Comparison of ENCODE assay signal across 19 cellular contexts in genomic region chr12:42278116-42278485, GRCh38. TPM values are rescaled to one million over a fixed set of nuclear protein-coding genes. Genes with fewer than 3 reads are reported as not detected.
DNase-seq lines count a peak whose midpoint lies in the region; TF ChIP-seq lines count a peak whose summit lies in the region.
"Had no signal": no experiment of that assay in that cellular context is flagged by ENCODE, and none has a peak within 500 bp of the region (broad histone marks: within the 10 kb centered on the region; RNA-seq: fewer than 3 reads in every experiment).

No MANE protein-coding gene starts in this region.

- no TSS peak for BruUV-seq in A673 (replicated peaks; lab: Mats Ljungman, UMichigan)

- no peak overlapping the region for H2AFZ ChIP-seq in neuronal stem cell (ENCODE audit: low read length)

- H3K27ac ChIP-seq in A673 (ENCODE audit: low read depth, low read length, poor library complexity, severe bottlenecking), result peak overlapping the region; percentile 13
- H3K27ac ChIP-seq in SK-N-MC, result peak overlapping the region; percentile 88
- H3K27ac ChIP-seq in neuronal stem cell (replicated peaks; ENCODE audit: low read length), result no peak overlapping the region
- H3K27ac ChIP-seq in substantia nigra (ENCODE audit: low read depth, low read length, poor library complexity, severe bottlenecking), result no peak overlapping the region
- H3K27ac ChIP-seq: 22Rv1, A549, BLaER1 had no signal

- no peak overlapping the region for H3K18ac ChIP-seq in neuronal stem cell (ENCODE audit: low read length)

- H3K27me3 ChIP-seq in A673 (replicated peaks; ENCODE audit: insufficient read depth, low read depth, low read length, poor library complexity) (no peaks in the 10 kb centered on the region), neuronal stem cell (ENCODE audit: control insufficient read depth in 3 of 3, insufficient read depth in 3 of 3, low read depth in 1 of 3, low read length in 3 of 3) (no peaks in the 10 kb centered on the region)
- H3K27me3 ChIP-seq: BE2C, BLaER1 had no signal

- H3K4me3 ChIP-seq in A673 (ENCODE audit: low read depth, low read length, poor library complexity, severe bottlenecking), result no peak overlapping the region
- H3K4me3 ChIP-seq in SK-N-MC, result no peak overlapping the region
- H3K4me3 ChIP-seq in neuronal stem cell (ENCODE audit: low read length in 2 of 2), result no peak overlapping the region
- H3K4me3 ChIP-seq: A549, BLaER1 had no signal

- DNase-seq in A673 (ENCODE audit: low spot score) (peak; percentile 81), SK-N-MC (ENCODE audit: low read depth, low spot score) (peak; percentile 84), astrocyte of the hippocampus (ENCODE audit: low read depth, low spot score) (peak; percentile 56), iris pigment epithelial cell (ENCODE audit: low read depth) (peak; percentile 4), neuronal stem cell (ENCODE audit: low spot score) (no peak), substantia nigra (lab: John Stamatoyannopoulos, UW) (no peak), D341Med (ENCODE audit: low spot score) (no peak)
- DNase-seq: ACHN; BE2C; C1 segment of cervical spinal cord; CD4-positive, alpha-beta memory T cell; CD4-positive, CD25-positive, alpha-beta regulatory T cell; CD8-positive, alpha-beta memory T cell; COR-L47; DMS79 treated with DMSO at 0.1 percent for 48 hours; GF-D8 had no signal

- no peak overlapping the region for H2AK5ac ChIP-seq in neuronal stem cell (ENCODE audit: low read depth, low read length)

- no peak overlapping the region for H3K9ac ChIP-seq in SK-N-MC (ENCODE audit: insufficient read length)
- no peak overlapping the region for H3K9ac ChIP-seq in neuronal stem cell (ENCODE audit: low read depth, low read length, poor library complexity)
- H3K9ac ChIP-seq: BLaER1 had no signal

- H3K4me1 ChIP-seq in A673 (ENCODE audit: insufficient read depth, low read length, poor library complexity, severe bottlenecking) (peaks cover 19% of the 10 kb centered on the region), neuronal stem cell (ENCODE audit: control insufficient read depth in 2 of 2, insufficient read depth in 1 of 2, low read depth in 1 of 2, low read length in 2 of 2) (no peaks in the 10 kb centered on the region)
- H3K4me1 ChIP-seq: A549, BE2C, BLaER1 had no signal

- CTCF ChIA-PET in A673 (lab: Charles Lee), result no interaction called here

- H3K23ac ChIP-seq in neuronal stem cell (ENCODE audit: low read depth, low read length, poor library complexity), result no peak overlapping the region

- H4K91ac ChIP-seq in neuronal stem cell (ENCODE audit: low read depth, low read length, poor library complexity), result no peak overlapping the region

- H2BK5ac ChIP-seq in neuronal stem cell (ENCODE audit: low read length), result no peak overlapping the region

- no peak overlapping the region for H4K8ac ChIP-seq in neuronal stem cell (ENCODE audit: low read depth, low read length)

- POLR2A ChIA-PET in A673 (lab: Charles Lee; ENCODE audit: low non-redundant PET), result interaction anchor here (0.7 kb wide), 1 partner anchor 346 kb away, joined by 3 read pairs; no protein-coding TSS in a partner anchor

- intact Hi-C loops in A673 (cut with micrococcal nuclease; ENCODE audit: unreplicated experiment), result no loop called here

- no peak overlapping the region for H3K14ac ChIP-seq in neuronal stem cell (ENCODE audit: low read length)

- H3K79me1 ChIP-seq in neuronal stem cell (ENCODE audit: low read depth, low read length), result no peaks in the 10 kb centered on the region

- H2BK12ac ChIP-seq in neuronal stem cell (ENCODE audit: low read length), result no peak overlapping the region

- H2BK120ac ChIP-seq in neuronal stem cell (ENCODE audit: low read depth, low read length), result no peak overlapping the region

- H3K36me3 ChIP-seq in A673 (ENCODE audit: insufficient read depth, low read length, poor library complexity, severe bottlenecking) (no peaks in the 10 kb centered on the region), SK-N-MC (ENCODE audit: insufficient read depth, low read length) (no peaks in the 10 kb centered on the region), neuronal stem cell (replicated peaks in 1 of 2; ENCODE audit: control insufficient read depth in 2 of 2, insufficient read depth in 2 of 2, low read length in 2 of 2) (no peaks in the 10 kb centered on the region)
- H3K36me3 ChIP-seq: BE2C, BLaER1 had no signal

- no peak overlapping the region for H3K4me2 ChIP-seq in neuronal stem cell (ENCODE audit: insufficient read depth, low read length, poor library complexity, severe bottlenecking)
- H3K4me2 ChIP-seq: A549, BLaER1 had no signal

- no peak for TF ChIP-seq CTCF in A673 (conservative IDR thresholded peaks at IDR 0.05; ENCODE audit: low read depth, low read length)

- no peak overlapping the region for H2BK15ac ChIP-seq in neuronal stem cell (ENCODE audit: low read length)

- H3K9me3 ChIP-seq in A673 (ENCODE audit: low read depth, low read length, poor library complexity, severe bottlenecking), result no peaks in the 10 kb centered on the region
- no peaks in the 10 kb centered on the region for H3K9me3 ChIP-seq in SK-N-MC (ENCODE audit: low read depth, low read length)
- H3K9me3 ChIP-seq in neuronal stem cell (replicated peaks in 1 of 2; ENCODE audit: control insufficient read depth in 2 of 2, insufficient read depth in 1 of 2, low read depth in 1 of 2, low read length in 2 of 2), result no peaks in the 10 kb centered on the region
- H3K9me3 ChIP-seq: A549, BE2C had no signal

- H3K4ac ChIP-seq in neuronal stem cell (ENCODE audit: low read length), result no peak overlapping the region

RNA-seq across cellular contexts. Expression of gene YAF2, which starts 40.1 kb away (rescaled TPM):
- 28.7 and 32.9 TPM in 2 replicates for total RNA-seq in A673 (2021)
- 23.3 TPM for polyA plus RNA-seq in neuronal stem cell (2013, experiment 1 of 2)
- 23.0 TPM for polyA plus RNA-seq in neuronal stem cell (2013, experiment 2 of 2)

RNA-seq across cellular contexts. Expression of gene ZCRB1, which starts 47.8 kb away (rescaled TPM):
- 110 TPM in 2 replicates for total RNA-seq in A673 (2021)
- polyA plus RNA-seq in neuronal stem cell (2013, experiment 1 of 2), result 183 TPM
- 190 TPM for polyA plus RNA-seq in neuronal stem cell (2013, experiment 2 of 2)

RNA-seq across cellular contexts. Expression of gene PPHLN1, which starts 47.9 kb away (rescaled TPM):
- total RNA-seq in A673 (2021), result 90.1 and 96.2 TPM in 2 replicates
- 81.6 TPM for polyA plus RNA-seq in neuronal stem cell (2013, experiment 1 of 2)
- polyA plus RNA-seq in neuronal stem cell (2013, experiment 2 of 2), result 84.1 TPM

Comparison
In these comparisons a context has a peak if more than half of its experiments do, and no peak if none do; other contexts are left out.
1. DNase-seq: peak in A673 (single experiment), SK-N-MC (single experiment), astrocyte of the hippocampus (single experiment) and iris pigment epithelial cell (single experiment); none in neuronal stem cell (single experiment), substantia nigra (0 of 49) and D341Med (single experiment).
2. H3K27ac ChIP-seq: peak in A673 (single experiment) and SK-N-MC (single experiment); none in neuronal stem cell (single experiment) and substantia nigra (single experiment).